ENCODE assay signal across 29 cellular contexts in genomic region chr2:207421661-207422060, GRCh38.
"Had no signal": no experiment of that assay in that cellular context is flagged by ENCODE, and none has a peak within 500 bp of the region (broad histone marks: within the 10 kb centered on the region; RNA-seq: fewer than 3 reads in every experiment).

No MANE protein-coding gene starts in this region.

- H3K36me3 ChIP-seq: neural progenitor cell, ovary, right lobe of liver, sigmoid colon, stomach, suprapubic skin, tibial artery, transverse colon, upper lobe of left lung, vagina had no signal

- ATAC-seq: naive thymus-derived CD8-positive, alpha-beta T cell; natural killer cell treated with Interleukin-12 subunit alpha and Interleukin-12 subunit beta and Interleukin-15 and Interleukin-18, amount 100 ng/mL, for 72 hours; psoas muscle; right cardiac atrium; right lobe of liver; stimulated activated effector memory CD8-positive, alpha-beta T cell treated with anti-CD3 and anti-CD28 coated beads, Interleukin-12 subunit alpha, Interleukin-12 subunit beta, amount 100 ng/mL, for 72 hours; stimulated activated naive B cell treated with anti-CD40 and anti-IgM and Interleukin-4, amounts not matched to agents 10 μg/mL and 1 μg/mL and 100 μg/mL, for 72 hours had no signal

- H2AFZ ChIP-seq: neural progenitor cell, parathyroid adenoma had no signal

- H3K4me1 ChIP-seq: neural progenitor cell, psoas muscle, sigmoid colon, stomach, suprapubic skin, testis, tibial artery, transverse colon, upper lobe of left lung, vagina had no signal

- H3K9me3 ChIP-seq: ovary, psoas muscle, right lobe of liver, sigmoid colon, stomach, suprapubic skin, testis, tibial artery, transverse colon, upper lobe of left lung, vagina had no signal

- H3K79me2 ChIP-seq: parathyroid adenoma had no signal

- H3K9me3 Mint-ChIP-seq: nephron progenitor cell, neural progenitor cell had no signal

- H3K27me3 ChIP-seq: neural progenitor cell, ovary, right lobe of liver, sigmoid colon, stomach, suprapubic skin, testis, tibial artery, transverse colon, upper lobe of left lung, vagina had no signal

- H3K27ac ChIP-seq: neural progenitor cell, ovary, parathyroid adenoma, psoas muscle, right lobe of liver, sigmoid colon, stomach, suprapubic skin, testis, tibial artery, transverse colon, upper lobe of left lung, vagina had no signal

- H3K4me3 ChIP-seq: neural progenitor cell, ovary, psoas muscle, right lobe of liver, sigmoid colon, stomach, suprapubic skin, testis, tibial artery, transverse colon, upper lobe of left lung, vagina had no signal

- DNase-seq: naive thymus-derived CD8-positive, alpha-beta T cell; nephron progenitor cell; occipital lobe; ovary; posterior cingulate gyrus; psoas muscle; right cardiac atrium; right lobe of liver; sigmoid colon; small intestine; stimulated activated CD4-positive, alpha-beta T cell treated with anti-CD3 and anti-CD28 coated beads, Interleukin-15, amount 100 ng/mL, for 24 hours; stimulated activated CD4-positive, alpha-beta T cell treated with anti-CD3 and anti-CD28 coated beads, Interleukin-2, amount 100 ng/mL, for 24 hours; stimulated activated CD4-positive, alpha-beta T cell treated with anti-CD3 and anti-CD28 coated beads, Interleukin-2, amount 100 ng/mL, for 48 hours; stimulated activated CD4-positive, alpha-beta T cell treated with anti-CD3 and anti-CD28 coated beads, Interleukin-4, amount 100 ng/mL, for 24 hours; stimulated activated naive B cell treated with anti-CD40 and anti-IgM and Interleukin-4, amounts not matched to agents 10 μg/mL and 1 μg/mL and 100 μg/mL, for 72 hours; stimulated activated naive CD4-positive, alpha-beta T cell treated with Interleukin-2 at 50 U/mL for 16 hours; stomach; testis; tibial artery; transverse colon had no signal

- H3K4me3 Mint-ChIP-seq: naive thymus-derived CD8-positive, alpha-beta T cell; natural killer cell treated with Interleukin-12 subunit alpha and Interleukin-12 subunit beta and Interleukin-15 and Interleukin-18, amount 100 ng/mL, for 72 hours; nephron progenitor cell; neural progenitor cell; stimulated activated effector memory CD8-positive, alpha-beta T cell treated with anti-CD3 and anti-CD28 coated beads, Interleukin-12 subunit alpha, Interleukin-12 subunit beta, amount 100 ng/mL, for 72 hours; stimulated activated naive B cell treated with anti-CD40 and anti-IgM and Interleukin-4, amounts not matched to agents 10 μg/mL and 1 μg/mL and 100 μg/mL, for 72 hours; stimulated activated naive CD8-positive, alpha-beta T cell treated with anti-CD3 and anti-CD28 coated beads, Interleukin-15, Interleukin-2, amounts not matched to agents 100 ng/mL and 50 ng/mL, for 24 hours had no signal

- H3K27ac Mint-ChIP-seq: naive thymus-derived CD8-positive, alpha-beta T cell; natural killer cell treated with Interleukin-12 subunit alpha and Interleukin-12 subunit beta and Interleukin-15 and Interleukin-18, amount 100 ng/mL, for 72 hours; neural progenitor cell; progenitor cell of endocrine pancreas; stimulated activated effector memory CD8-positive, alpha-beta T cell treated with anti-CD3 and anti-CD28 coated beads, Interleukin-12 subunit alpha, Interleukin-12 subunit beta, amount 100 ng/mL, for 72 hours; stimulated activated naive B cell treated with anti-CD40 and anti-IgM and Interleukin-4, amounts not matched to agents 10 μg/mL and 1 μg/mL and 100 μg/mL, for 72 hours; stimulated activated naive CD8-positive, alpha-beta T cell treated with anti-CD3 and anti-CD28 coated beads, Interleukin-15, Interleukin-2, amounts not matched to agents 100 ng/mL and 50 ng/mL, for 24 hours had no signal

- H3K4me2 ChIP-seq: neural progenitor cell had no signal

- H3K36me3 Mint-ChIP-seq: naive thymus-derived CD8-positive, alpha-beta T cell; neural progenitor cell had no signal

- H3K9ac ChIP-seq: neural progenitor cell, parathyroid adenoma had no signal
